11 cellular contexts compared by ENCODE assay signal in genomic region chr11:65951641-65952040, GRCh38. TPM values are rescaled to one million over a fixed set of nuclear protein-coding genes. Genes with fewer than 3 reads are reported as not detected.
"Had no signal": no experiment of that assay in that cellular context is flagged by ENCODE, and none has a peak within 500 bp of the region (broad histone marks: within the 10 kb centered on the region; RNA-seq: fewer than 3 reads in every experiment).

No MANE protein-coding gene starts in this region.

RNA-seq across cellular contexts. Expression of gene TSGA10IP, which starts 6.4 kb away (rescaled TPM):
- total RNA-seq: OCI-LY7, PC-3, PC-9, Peyer's patch, Right ventricle myocardium inferior, Right ventricle myocardium superior, RPMI7951, SJCRH30, SJSA1, SK-MEL-5 had no signal
- polyA plus RNA-seq: SK-N-SH had no signal
